Comparison of ENCODE assay signal across 40 cellular contexts in the genomic region with DNA sequence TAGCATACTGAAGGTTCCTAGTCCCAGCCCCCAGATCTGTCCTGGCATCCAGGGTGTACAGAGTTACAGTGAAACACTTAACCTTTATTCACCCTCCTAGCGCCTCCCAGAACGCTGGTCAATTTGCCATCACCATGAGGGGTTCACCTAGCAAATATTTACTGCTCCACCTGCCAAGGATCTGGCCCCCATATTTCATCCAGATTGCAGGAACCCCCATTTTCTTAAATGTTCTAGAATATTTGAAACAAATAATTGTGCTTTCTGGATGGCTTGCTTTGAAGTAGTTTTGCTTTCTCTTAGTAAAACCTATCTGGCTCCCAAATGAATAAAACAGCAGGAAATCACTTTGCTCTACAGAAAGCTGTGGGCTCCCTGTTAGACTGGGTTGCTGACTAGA. TPM values are rescaled to one million over a fixed set of nuclear protein-coding genes. Genes with fewer than 3 reads are reported as not detected.
"Had no signal": no experiment of that assay in that cellular context is flagged by ENCODE, and none has a peak within 500 bp of the region (broad histone marks: within the 10 kb centered on the region; RNA-seq: fewer than 3 reads in every experiment).

No MANE protein-coding gene starts in this region.

- H3K27ac Mint-ChIP-seq: activated CD4-positive, alpha-beta memory T cell treated with anti-CD3 and anti-CD28 coated beads for 36 hours; activated CD4-positive, alpha-beta T cell treated with anti-CD3 and anti-CD28 coated beads for 36 hours; activated CD4-positive, alpha-beta T cell treated with anti-CD3 and anti-CD28 coated beads, Interleukin-2, amount 10 ng/mL, durations not matched to agents 24 days and 14 days; activated CD8-positive, alpha-beta memory T cell treated with anti-CD3 and anti-CD28 coated beads, Interleukin-2, amount 10 ng/mL, durations not matched to agents 7 days and 5 days; activated CD8-positive, alpha-beta T cell treated with anti-CD3 and anti-CD28 coated beads, Interleukin-2, amount 10 ng/mL, durations not matched to agents 7 days and 5 days; activated naive CD4-positive, alpha-beta T cell treated with anti-CD3 and anti-CD28 coated beads for 36 hours; activated naive CD4-positive, alpha-beta T cell treated with anti-CD3 and anti-CD28 coated beads, Interleukin-2, amount 50 U/mL, for 24 hours; activated naive CD8-positive, alpha-beta T cell treated with anti-CD3 and anti-CD28 coated beads for 36 hours; activated naive CD8-positive, alpha-beta T cell treated with anti-CD3 and anti-CD28 coated beads, Interleukin-2, amount 50 U/mL, for 24 hours; activated T-helper 1 cell treated with anti-CD3 and anti-CD28 coated beads, Interleukin-12 subunit alpha, Interleukin-12 subunit beta, Interleukin-2, Interleukin-4 antibody, amounts not matched to agents 30 ng/mL and 10 ng/mL and 1 ng/mL, durations not matched to agents 14 hours and 24 hours and 36 hours; activated T-helper 2 cell treated with anti-CD3 and anti-CD28 coated beads, Interferon-gamma antibody, Interleukin-2, Interleukin-4, amounts not matched to agents 10 μg/mL and 5 μg/mL and 100 μg/mL, durations not matched to agents 14 hours and 24 hours and 36 hours; T-helper 17 cell; T-helper 2 cell treated with Interferon-gamma antibody and Interleukin-4, amounts not matched to agents 5 μg/mL and 100 μg/mL, for 36 hours had no signal

- H3K27ac ChIP-seq: adrenal gland, body of pancreas, breast epithelium, epithelial cell of prostate, esophagus squamous epithelium, gastroesophageal sphincter, WERI-Rb-1 had no signal

- H3K27me3 Mint-ChIP-seq: activated CD4-positive, alpha-beta memory T cell treated with anti-CD3 and anti-CD28 coated beads for 36 hours; activated CD4-positive, alpha-beta T cell treated with anti-CD3 and anti-CD28 coated beads for 36 hours; activated naive CD4-positive, alpha-beta T cell treated with anti-CD3 and anti-CD28 coated beads, Interleukin-2, amount 50 U/mL, for 24 hours; activated naive CD8-positive, alpha-beta T cell treated with anti-CD3 and anti-CD28 coated beads for 36 hours had no signal

- H3K36me3 Mint-ChIP-seq: activated CD4-positive, alpha-beta memory T cell treated with anti-CD3 and anti-CD28 coated beads for 36 hours; activated CD8-positive, alpha-beta memory T cell treated with anti-CD3 and anti-CD28 coated beads, Interleukin-2, amount 10 ng/mL, durations not matched to agents 7 days and 5 days; activated naive CD4-positive, alpha-beta T cell treated with anti-CD3 and anti-CD28 coated beads, Interleukin-2, amount 50 U/mL, for 24 hours; activated naive CD8-positive, alpha-beta T cell treated with anti-CD3 and anti-CD28 coated beads for 36 hours had no signal

- H3K4me3 Mint-ChIP-seq: activated CD4-positive, alpha-beta memory T cell treated with anti-CD3 and anti-CD28 coated beads for 36 hours; activated CD4-positive, alpha-beta T cell treated with anti-CD3 and anti-CD28 coated beads for 36 hours; activated CD4-positive, alpha-beta T cell treated with anti-CD3 and anti-CD28 coated beads, Interleukin-2, amount 10 ng/mL, durations not matched to agents 24 days and 14 days; activated CD8-positive, alpha-beta memory T cell treated with anti-CD3 and anti-CD28 coated beads, Interleukin-2, amount 10 ng/mL, durations not matched to agents 7 days and 5 days; activated CD8-positive, alpha-beta T cell treated with anti-CD3 and anti-CD28 coated beads, Interleukin-2, amount 10 ng/mL, durations not matched to agents 7 days and 5 days; activated naive CD4-positive, alpha-beta T cell treated with anti-CD3 and anti-CD28 coated beads for 36 hours; activated naive CD4-positive, alpha-beta T cell treated with anti-CD3 and anti-CD28 coated beads, Interleukin-2, amount 50 U/mL, for 24 hours; activated naive CD8-positive, alpha-beta T cell treated with anti-CD3 and anti-CD28 coated beads for 36 hours; activated naive CD8-positive, alpha-beta T cell treated with anti-CD3 and anti-CD28 coated beads, Interleukin-2, amount 50 U/mL, for 24 hours; activated T-helper 1 cell treated with anti-CD3 and anti-CD28 coated beads, Interleukin-12 subunit alpha, Interleukin-12 subunit beta, Interleukin-2, Interleukin-4 antibody, amounts not matched to agents 30 ng/mL and 10 ng/mL and 1 ng/mL, durations not matched to agents 14 hours and 24 hours and 36 hours; T-helper 17 cell; T-helper 2 cell treated with Interferon-gamma antibody and Interleukin-4, amounts not matched to agents 5 μg/mL and 100 μg/mL, for 36 hours had no signal

- H3K4me3 ChIP-seq: adrenal gland, body of pancreas, breast epithelium, esophagus squamous epithelium, gastroesophageal sphincter had no signal

- H3K9me3 ChIP-seq: adrenal gland, body of pancreas, breast epithelium, esophagus squamous epithelium, gastroesophageal sphincter had no signal

- DNase-seq: activated CD4-positive, alpha-beta memory T cell treated with anti-CD3 and anti-CD28 coated beads for 36 hours; activated CD4-positive, alpha-beta T cell treated with anti-CD3 and anti-CD28 coated beads for 36 hours; activated CD4-positive, alpha-beta T cell treated with anti-CD3 and anti-CD28 coated beads, Interleukin-2, amount 10 ng/mL, durations not matched to agents 24 days and 14 days; activated CD4-positive, CD25-positive, alpha-beta regulatory T cell; activated CD4-positive, CD25-positive, alpha-beta regulatory T cell treated with anti-CD3 and anti-CD28 coated beads, Interleukin-2, amount 50 U/mL, for 72 hours; activated CD8-positive, alpha-beta memory T cell treated with anti-CD3 and anti-CD28 coated beads, Interleukin-2, amount 10 ng/mL, durations not matched to agents 7 days and 5 days; activated CD8-positive, alpha-beta memory T cell treated with anti-CD3 and anti-CD28 coated beads, Interleukin-2, amount 50 U/mL, for 4 hours; activated CD8-positive, alpha-beta T cell treated with anti-CD3 and anti-CD28 coated beads, Interleukin-2, amount 10 ng/mL, durations not matched to agents 7 days and 5 days; activated effector memory CD4-positive, alpha-beta T cell treated with anti-CD3 and anti-CD28 coated beads, Interleukin-2, amount 50 U/mL, for 16 hours; activated naive CD4-positive, alpha-beta T cell treated with anti-CD3 and anti-CD28 coated beads for 36 hours; activated naive CD8-positive, alpha-beta T cell treated with anti-CD3 and anti-CD28 coated beads for 36 hours; activated naive CD8-positive, alpha-beta T cell treated with anti-CD3 and anti-CD28 coated beads, Interleukin-2, amount 50 U/mL, for 24 hours; activated T-cell treated with anti-CD3 and anti-CD28 coated beads, Interleukin-2, amount 50 U/mL, for 1 hour; activated T-cell treated with anti-CD3 and anti-CD28 coated beads, Interleukin-2, amount 50 U/mL, for 48 hours; adrenal gland; amygdala; aorta; body of pancreas; caudate nucleus; cortex of kidney; dermis blood vessel endothelial cell; effector CD8-positive, alpha-beta T cell; esophagus squamous epithelium; foreskin melanocyte; T-helper 1 cell; T-helper 17 cell; T1000; WERI-Rb-1 had no signal

- H3K36me3 ChIP-seq: adrenal gland, breast epithelium, esophagus squamous epithelium, gastroesophageal sphincter, WERI-Rb-1 had no signal

- FAIRE-seq: colon, endometrium, endothelial cell of umbilical vein had no signal

- H3K9me3 Mint-ChIP-seq: activated CD4-positive, alpha-beta memory T cell treated with anti-CD3 and anti-CD28 coated beads for 36 hours; activated CD4-positive, alpha-beta T cell treated with anti-CD3 and anti-CD28 coated beads, Interleukin-2, amount 10 ng/mL, durations not matched to agents 24 days and 14 days; activated naive CD4-positive, alpha-beta T cell treated with anti-CD3 and anti-CD28 coated beads for 36 hours; activated naive CD4-positive, alpha-beta T cell treated with anti-CD3 and anti-CD28 coated beads, Interleukin-2, amount 50 U/mL, for 24 hours; activated naive CD8-positive, alpha-beta T cell treated with anti-CD3 and anti-CD28 coated beads for 36 hours; activated naive CD8-positive, alpha-beta T cell treated with anti-CD3 and anti-CD28 coated beads, Interleukin-2, amount 50 U/mL, for 24 hours; activated T-helper 1 cell treated with anti-CD3 and anti-CD28 coated beads, Interleukin-12 subunit alpha, Interleukin-12 subunit beta, Interleukin-2, Interleukin-4 antibody, amounts not matched to agents 30 ng/mL and 10 ng/mL and 1 ng/mL, durations not matched to agents 14 hours and 24 hours and 36 hours; activated T-helper 2 cell treated with anti-CD3 and anti-CD28 coated beads, Interferon-gamma antibody, Interleukin-2, Interleukin-4, amounts not matched to agents 10 μg/mL and 5 μg/mL and 100 μg/mL, durations not matched to agents 14 hours and 24 hours and 36 hours; T-helper 2 cell treated with Interferon-gamma antibody and Interleukin-4, amounts not matched to agents 5 μg/mL and 100 μg/mL, for 36 hours had no signal

- H3K4me1 Mint-ChIP-seq: activated CD4-positive, alpha-beta T cell treated with anti-CD3 and anti-CD28 coated beads for 36 hours; activated CD8-positive, alpha-beta memory T cell treated with anti-CD3 and anti-CD28 coated beads, Interleukin-2, amount 10 ng/mL, durations not matched to agents 7 days and 5 days; activated naive CD8-positive, alpha-beta T cell treated with anti-CD3 and anti-CD28 coated beads for 36 hours; activated naive CD8-positive, alpha-beta T cell treated with anti-CD3 and anti-CD28 coated beads, Interleukin-2, amount 50 U/mL, for 24 hours; T-helper 17 cell had no signal

- H3K27me3 ChIP-seq: adrenal gland, body of pancreas, breast epithelium, gastroesophageal sphincter had no signal

- H3K4me1 ChIP-seq: adrenal gland, breast epithelium had no signal

- ATAC-seq: activated CD4-positive, alpha-beta T cell treated with anti-CD3 and anti-CD28 coated beads for 36 hours; activated CD8-positive, alpha-beta memory T cell treated with anti-CD3 and anti-CD28 coated beads, Interleukin-2, amount 10 ng/mL, durations not matched to agents 7 days and 5 days; activated CD8-positive, alpha-beta T cell treated with anti-CD3 and anti-CD28 coated beads, Interleukin-2, amount 10 ng/mL, durations not matched to agents 7 days and 5 days; activated naive CD8-positive, alpha-beta T cell treated with anti-CD3 and anti-CD28 coated beads, Interleukin-2, amount 50 U/mL, for 24 hours; body of pancreas; gastroesophageal sphincter; T-helper 17 cell had no signal

RNA-seq across cellular contexts. Expression of gene KCNN3, which starts 37.7 kb away (rescaled TPM):
- total RNA-seq: activated CD8-positive, alpha-beta T cell treated with anti-CD3 and anti-CD28 coated beads, Interleukin-2, amount 10 ng/mL, durations not matched to agents 7 days and 5 days; fibroblast of lung; fibroblast of villous mesenchyme had no signal
- polyA plus RNA-seq: fibroblast of lung had no signal
